Comparison of ENCODE assay signal across 14 cellular contexts in the genomic region with DNA sequence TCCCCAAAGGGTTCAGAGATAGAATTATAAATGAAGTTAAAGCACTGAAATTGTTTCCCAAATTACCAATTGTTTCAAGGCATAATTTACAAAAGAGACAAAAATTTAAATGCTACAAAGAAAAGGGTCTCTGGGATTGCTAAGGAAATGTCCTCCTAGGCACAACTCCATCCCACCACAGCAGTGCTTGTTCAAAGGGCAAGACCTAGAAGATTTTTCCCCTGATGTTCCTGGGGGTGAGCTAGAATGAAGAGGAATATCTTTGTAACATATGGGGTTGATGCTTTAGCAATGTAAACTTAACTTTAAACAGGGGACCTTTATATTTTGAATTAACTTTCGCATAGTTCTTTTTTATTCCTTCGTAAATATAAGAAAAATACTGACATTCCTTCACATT. TPM values are rescaled to one million over a fixed set of nuclear protein-coding genes. Genes with fewer than 3 reads are reported as not detected.
DNase-seq lines count a peak whose midpoint lies in the region; ATAC-seq and TF ChIP-seq lines count a peak whose summit lies in the region.
"Had no signal": no experiment of that assay in that cellular context is flagged by ENCODE, and none has a peak within 500 bp of the region (broad histone marks: within the 10 kb centered on the region; RNA-seq: fewer than 3 reads in every experiment).

No MANE protein-coding gene starts in this region.

- WGBS in right cardiac atrium, result 84% methylated on average over 2 of the region's 2 CpGs
- WGBS in right lobe of liver (ENCODE audit: insufficient coverage, low coverage, low lambda C conversion rate, missing lambda C conversion rate), result 58% methylated on average over 2 of the region's 2 CpGs

- H3K4me3 Mint-ChIP-seq in T-helper 17 cell, result peak overlapping the region; percentile 94

- H3K27ac ChIP-seq in right cardiac atrium (ENCODE audit: low read length) (no peak overlapping the region), right atrium auricular region (peak overlapping the region in 1 of 2 donors; percentile 30), right lobe of liver (peak overlapping the region in 2 of 3 donors; percentile 58 to 64), upper lobe of right lung (peak overlapping the region; percentile 63)
- H3K27ac ChIP-seq: C4-2B had no signal

- H3K9me3 ChIP-seq in right cardiac atrium (ENCODE audit: control insufficient read depth, low read length), result no peaks in the 10 kb centered on the region
- no peaks in the 10 kb centered on the region for H3K9me3 ChIP-seq in right atrium auricular region
- H3K9me3 ChIP-seq in T-helper 17 cell (ENCODE audit: control insufficient read depth, low read length, poor library complexity, severe bottlenecking), result no peaks in the 10 kb centered on the region
- no peaks in the 10 kb centered on the region for H3K9me3 ChIP-seq in right lobe of liver
- H3K9me3 ChIP-seq in upper lobe of right lung, result no peaks in the 10 kb centered on the region

- TF ChIP-seq CTCF in right atrium auricular region (IDR thresholded peaks at IDR 0.05), result no peak
- TF ChIP-seq CTCF in right lobe of liver (IDR thresholded peaks at IDR 0.05), result no peak
- no peak for TF ChIP-seq CTCF in upper lobe of right lung (IDR thresholded peaks at IDR 0.05)

- H3K36me3 Mint-ChIP-seq in T-helper 17 cell (ENCODE audit: low read depth), result peaks cover 4% of the 10 kb centered on the region

- H3K4me3 ChIP-seq in right cardiac atrium (ENCODE audit: low read length) (peak overlapping the region; percentile 39), right atrium auricular region (peak overlapping the region in 1 of 2 donors; percentile 2), right lobe of liver (peak overlapping the region; percentile 14 to 31 (median 19)), upper lobe of right lung (peak overlapping the region; percentile 40)

- H3K27ac Mint-ChIP-seq in T-helper 17 cell, result peak overlapping the region; percentile 99

- ATAC-seq in right cardiac atrium, result no peak
- no peak for ATAC-seq in T-helper 17 cell
- no peak for ATAC-seq in right lobe of liver
- ATAC-seq in upper lobe of right lung, result no peak
- ATAC-seq in HG03108 (IDR thresholded peaks at IDR 0.05; ENCODE audit: unreplicated experiment), result no peak
- ATAC-seq in GM18870 (IDR thresholded peaks at IDR 0.05; ENCODE audit: unreplicated experiment), result no peak
- ATAC-seq in GM21515 (IDR thresholded peaks at IDR 0.05; ENCODE audit: unreplicated experiment), result no peak

- no peaks in the 10 kb centered on the region for H3K27me3 Mint-ChIP-seq in T-helper 17 cell

- TF ChIP-seq POLR2A in right lobe of liver (IDR thresholded peaks at IDR 0.05), result no peak

- intact Hi-C loops in right cardiac atrium (cut with DNase I) (no loop called here), right lobe of liver (cut with DNase I) (no loop called here), upper lobe of right lung (cut with DNase I) (no loop called here)

- H3K4me1 ChIP-seq in right cardiac atrium (ENCODE audit: control insufficient read depth, insufficient read depth, low read length) (no peaks in the 10 kb centered on the region), right atrium auricular region (no peaks in the 10 kb centered on the region), right lobe of liver (no peaks in the 10 kb centered on the region), upper lobe of right lung (peaks cover 15% of the 10 kb centered on the region)

- DNase-seq in right cardiac atrium (no peak), right atrium auricular region (ENCODE audit: low spot score) (no peak), T-helper 17 cell (no peak), right lobe of liver (no peak), upper lobe of right lung (no peak)
- DNase-seq: activated CD8-positive, alpha-beta memory T cell treated with anti-CD3 and anti-CD28 coated beads, Interleukin-2, amount 50 U/mL, for 4 hours; IMR-90; mesenchymal stem cell; NCI-H524; SW 1271 had no signal

- peaks cover 70% of the 10 kb centered on the region for H3K4me1 Mint-ChIP-seq in T-helper 17 cell

- H3K27me3 ChIP-seq in right cardiac atrium (ENCODE audit: control insufficient read depth, insufficient read depth), result no peaks in the 10 kb centered on the region
- H3K27me3 ChIP-seq in right atrium auricular region, result no peaks in the 10 kb centered on the region
- no peaks in the 10 kb centered on the region for H3K27me3 ChIP-seq in right lobe of liver
- no peaks in the 10 kb centered on the region for H3K27me3 ChIP-seq in upper lobe of right lung

- H3K36me3 ChIP-seq in right atrium auricular region (no peaks in the 10 kb centered on the region), right lobe of liver (no peaks in the 10 kb centered on the region), upper lobe of right lung (no peaks in the 10 kb centered on the region)

RNA-seq across cellular contexts. Expression of a gene that starts 1.6 kb away (rescaled TPM):
- 10 to 100 TPM; 15.9 to 33.0 (median 24.4) TPM for total RNA-seq in right cardiac atrium
- polyA plus RNA-seq in right cardiac atrium, result 3.2 TPM
- 10 to 100 TPM in 1 of 2 donors, 1 to 10 TPM in 1; 8.6 to 31.7 TPM for total RNA-seq in right atrium auricular region
- total RNA-seq in T-helper 17 cell, result 100 to 1,000 TPM; 485 to 528 TPM
- 10 to 100 TPM; 19.7 to 58.1 (median 22.8) TPM for total RNA-seq in right lobe of liver
- total RNA-seq in upper lobe of right lung, result 234 TPM
- total RNA-seq: IMR-90 had no signal
- polyA plus RNA-seq: IMR-90 had no signal

RNA-seq across cellular contexts. Expression of a gene that starts 31.3 kb away (rescaled TPM):
- total RNA-seq in right cardiac atrium, result not detected
- polyA plus RNA-seq in right cardiac atrium, result not detected
- total RNA-seq in right atrium auricular region, result not detected
- under 1 TPM; 0.39 to 0.60 TPM for total RNA-seq in T-helper 17 cell
- under 1 TPM in 1 of 6 experiments, not detected in 5; 0.12 TPM for total RNA-seq in right lobe of liver
- total RNA-seq in upper lobe of right lung, result 0.29 TPM
- total RNA-seq: IMR-90 had no signal
- polyA plus RNA-seq: IMR-90 had no signal
